In genomic region chrX:119411959-119412358, GRCh38 we compare ENCODE assay signal across 20 cellular contexts. TPM values are rescaled to one million over a fixed set of nuclear protein-coding genes. Genes with fewer than 3 reads are reported as not detected.
DNase-seq lines count a peak whose midpoint lies in the region; ATAC-seq and TF ChIP-seq lines count a peak whose summit lies in the region.
"Had no signal": no experiment of that assay in that cellular context is flagged by ENCODE, and none has a peak within 500 bp of the region (broad histone marks: within the 10 kb centered on the region; RNA-seq: fewer than 3 reads in every experiment).

No MANE protein-coding gene starts in this region.

- TF ChIP-seq CTCF in RWPE1 (conservative IDR thresholded peaks at IDR 0.05; ENCODE audit: low read depth) (no peak), epithelial cell of esophagus (IDR thresholded peaks at IDR 0.05; ENCODE audit: insufficient read depth, low read depth, low read length, missing control alignments) (no peak), right lobe of liver (IDR thresholded peaks at IDR 0.05) (no peak)

- H3K27ac ChIP-seq in RWPE1 (peak overlapping the region; percentile 41; the same call in 1 of the 2 replicates), right lobe of liver (no peak overlapping the region)

- ATAC-seq in right lobe of liver (peak; percentile 82 to 88 (median 88)), GM18519 (IDR thresholded peaks at IDR 0.05; ENCODE audit: low FRiP score, unreplicated experiment) (no peak)
- ATAC-seq: PC-3 had no signal

- CTCF ChIA-PET in RWPE1 (lab: Yijun Ruan, JAX) = interaction anchor here (0.5 kb wide), 1 partner anchor 864 kb away, joined by 3 read pairs; no protein-coding TSS in a partner anchor

- WGBS in right lobe of liver (ENCODE audit: insufficient coverage, low coverage, low lambda C conversion rate, missing lambda C conversion rate) = 39% methylated on average over 6 of the region's 7 CpGs

- no peaks in the 10 kb centered on the region for H3K27me3 ChIP-seq in right lobe of liver

- TF ChIP-seq POLR2A in right lobe of liver (IDR thresholded peaks at IDR 0.05) = no peak

- no peak for DNase-seq in RWPE1 (ENCODE audit: low spot score)
- peak; percentile 60 for DNase-seq in epithelial cell of esophagus (ENCODE audit: low read depth)
- peak; percentile 56 to 76 (median 69) for DNase-seq in right lobe of liver
- DNase-seq in activated CD4-positive, alpha-beta T cell treated with anti-CD3 and anti-CD28 coated beads for 48 hours = no peak
- no peak for DNase-seq in stimulated activated naive CD4-positive, alpha-beta T cell (lab: John Stamatoyannopoulos, UW)
- no peak for DNase-seq in retina
- DNase-seq: Calu3; CD8-positive, alpha-beta memory T cell; DMS153; DND-41; KG1; MM.1S; NCI-H2029; NCI-H446; NCI-H524 treated with DMSO at 0.1 percent for 48 hours; NCI-H774; PC-3; RPMI8226; SHP77 had no signal

- intact Hi-C loops in right lobe of liver (cut with DNase I) = no loop called here

- H3K36me3 ChIP-seq in right lobe of liver = no peaks in the 10 kb centered on the region

- no peaks in the 10 kb centered on the region for H3K9me3 ChIP-seq in right lobe of liver

- H3K4me3 ChIP-seq in epithelial cell of esophagus (ENCODE audit: low read length) (no peak overlapping the region), right lobe of liver (no peak overlapping the region)

- POLR2A ChIA-PET in RWPE1 (lab: Yijun Ruan, JAX; ENCODE audit: low non-redundant PET) = no interaction called here

- peaks cover 0 to 6% (median 0%) of the 10 kb centered on the region in 4 donors for H3K4me1 ChIP-seq in right lobe of liver

RNA-seq across cellular contexts. Expression of gene SLC25A43, which starts 12.8 kb away (rescaled TPM):
- total RNA-seq in right lobe of liver = 10 to 100 TPM in 2 of 6 experiments, 1 to 10 TPM in 4; 6.4 to 21.5 (median 7.5) TPM

RNA-seq across cellular contexts. Expression of gene SLC25A5, which starts 56.3 kb away (rescaled TPM):
- 100 to 1,000 TPM; 168 to 296 (median 223) TPM for total RNA-seq in right lobe of liver

Comparison
In these comparisons a context has a peak if more than half of its experiments do, and no peak if none do; other contexts are left out.
1. DNase-seq: peak in epithelial cell of esophagus (single experiment) and right lobe of liver (3 of 3); none in RWPE1 (single experiment), activated CD4-positive, alpha-beta T cell treated with anti-CD3 and anti-CD28 coated beads for 48 hours (single experiment), stimulated activated naive CD4-positive, alpha-beta T cell (0 of 6) and retina (single experiment).